ENCODE assay signal across 17 cellular contexts in genomic region chr16:8679156-8679555, GRCh38. TPM values are rescaled to one million over a fixed set of nuclear protein-coding genes. Genes with fewer than 3 reads are reported as not detected.
DNase-seq lines count a peak whose midpoint lies in the region; ATAC-seq and TF ChIP-seq lines count a peak whose summit lies in the region.
"Had no signal": no experiment of that assay in that cellular context is flagged by ENCODE, and none has a peak within 500 bp of the region (broad histone marks: within the 10 kb centered on the region; RNA-seq: fewer than 3 reads in every experiment).

No MANE protein-coding gene starts in this region.

- H3K27ac ChIP-seq in body of pancreas, result peak overlapping the region in 3 of 4 donors; percentile 70 to 83 (median 72)
- H3K27ac ChIP-seq: HL-60, SJCRH30 had no signal

- no peak overlapping the region for H3K4me3 Mint-ChIP-seq in type B pancreatic cell
- H3K4me3 Mint-ChIP-seq: CD8-positive, alpha-beta T cell had no signal

- DNase-seq in NCI-H226 (peak; percentile 71), body of pancreas (peak; percentile 22 to 52 (median 37)), kidney glomerular epithelial cell (lab: John Stamatoyannopoulos, UW) (peak; percentile 42), type B pancreatic cell (ENCODE audit: extremely low spot score, unreplicated experiment) (no peak), SKM-1 treated with dmso at 0.1 percent for 144 hours (lab: John Stamatoyannopoulos, UW; ENCODE audit: unreplicated experiment) (no peak), sciatic nerve (ENCODE audit: low spot score) (no peak), GF-D8 (lab: John Stamatoyannopoulos, UW) (no peak)
- DNase-seq: CD8-positive, alpha-beta T cell; DND-41; GDM1; GOT3; NCI-H187 treated with DMSO at 0.1 percent for 48 hours; NCI-H446; NCI-H69; RPMI8226; SJCRH30 had no signal

- H3K9me3 ChIP-seq in body of pancreas, result no peaks in the 10 kb centered on the region
- H3K9me3 ChIP-seq: SJCRH30 had no signal

- peaks cover 11% of the 10 kb centered on the region for H3K4me1 Mint-ChIP-seq in type B pancreatic cell (ENCODE audit: unreplicated experiment)

- no peak for TF ChIP-seq CTCF in body of pancreas (IDR thresholded peaks at IDR 0.05)
- no peak for TF ChIP-seq CTCF in type B pancreatic cell (conservative IDR thresholded peaks at IDR 0.05)

- H3K4me1 ChIP-seq in body of pancreas, result peaks cover 89% of the 10 kb centered on the region

- 23 to 30% methylated on average over 2 of the region's 2 CpGs for WGBS in body of pancreas, 2 donors

- H3K4me3 ChIP-seq in body of pancreas, result no peak overlapping the region
- H3K4me3 ChIP-seq: SJCRH30 had no signal

- no peaks in the 10 kb centered on the region for H3K27me3 Mint-ChIP-seq in type B pancreatic cell

- no peaks in the 10 kb centered on the region for H3K36me3 ChIP-seq in body of pancreas (replicated peaks in 1 of 2; ENCODE audit: insufficient read depth in 1 of 2, low read depth in 2 of 2)
- H3K36me3 ChIP-seq: SJCRH30 had no signal

- ATAC-seq in body of pancreas (no peak), sciatic nerve (no peak)
- ATAC-seq: CD8-positive, alpha-beta T cell had no signal

- H3K9me3 Mint-ChIP-seq in type B pancreatic cell, result peaks cover 10% of the 10 kb centered on the region

- H3K27me3 ChIP-seq in body of pancreas, result no peaks in the 10 kb centered on the region
- H3K27me3 ChIP-seq: SJCRH30 had no signal

- H3K36me3 Mint-ChIP-seq in type B pancreatic cell, result peaks cover 10% of the 10 kb centered on the region

- peak in 1 of 3 donors; percentile 11 for TF ChIP-seq POLR2A in body of pancreas (IDR thresholded peaks at IDR 0.05)

- intact Hi-C loops in body of pancreas (cut with DNase I), result no loop called here
- intact Hi-C loops in sciatic nerve (cut with DNase I), result loop anchor here (10.0 kb wide), 1 partner anchor 106 kb away; no protein-coding TSS in a partner anchor

- peak overlapping the region; percentile 94 for H3K27ac Mint-ChIP-seq in type B pancreatic cell
- H3K27ac Mint-ChIP-seq: CD8-positive, alpha-beta T cell had no signal

RNA-seq across cellular contexts. Expression of gene ABAT, which starts 4.7 kb away (rescaled TPM):
- total RNA-seq in body of pancreas (10 to 100 TPM; 27.0 to 40.2 TPM), type B pancreatic cell (ENCODE audit: low replicate concordance) (21.1 and 32.1 TPM in 2 replicates), sciatic nerve (24.2 TPM)

RNA-seq across cellular contexts. Expression of gene METTL22, which starts 57.7 kb away (rescaled TPM):
- total RNA-seq in body of pancreas, result 10 to 100 TPM; 18.9 to 47.5 TPM
- total RNA-seq in type B pancreatic cell (ENCODE audit: low replicate concordance), result 35.4 and 42.3 TPM in 2 replicates
- 40.6 TPM for total RNA-seq in sciatic nerve

Comparison
In these comparisons a context has a peak if more than half of its experiments do, and no peak if none do; other contexts are left out.
1. DNase-seq: peak in NCI-H226 (single experiment), body of pancreas (4 of 4) and kidney glomerular epithelial cell (single experiment); none in type B pancreatic cell (single experiment), SKM-1 treated with dmso at 0.1 percent for 144 hours (single experiment), sciatic nerve (single experiment) and GF-D8 (single experiment).